In genomic region chr17:59330314-59330942, GRCh38 we compare ENCODE assay signal across 1 cellular context.
TF ChIP-seq lines count a peak whose summit lies in the region.

No MANE protein-coding gene starts in this region.

TF ChIP-seq in HepG2, 621 proteins besides CTCF, POLR2A, EP300 and RAD21 (continued from another document and continues in another):
- TF ChIP-seq ZNF24 (IDR thresholded peaks at IDR 0.05) (no peak), KLF11 (CRISPR knock-in tag; IDR thresholded peaks at IDR 0.05) (peak; percentile 85), STAG1 (CRISPR knock-in tag; IDR thresholded peaks at IDR 0.05) (peak; percentile 15; the same call in 1 of the 2 replicates), NFIC (IDR thresholded peaks at IDR 0.05; ENCODE audit: low read length) (0 out of 2 replicates have a peak, but pooled peaks have one; percentile 11), THAP11 (CRISPR knock-in tag; IDR thresholded peaks at IDR 0.05) (peak; percentile 55), MXD1 (CRISPR knock-in tag; IDR thresholded peaks at IDR 0.05) (peak; percentile 55; the same call in 1 of the 2 replicates), ZFP41 (CRISPR knock-in tag; IDR thresholded peaks at IDR 0.05; ENCODE audit: borderline replicate concordance) (no peak), JDP2 (CRISPR knock-in tag; IDR thresholded peaks at IDR 0.05; ENCODE audit: borderline replicate concordance) (no peak), ZNF616 (CRISPR knock-in tag; IDR thresholded peaks at IDR 0.05; ENCODE audit: low read depth) (no peak), ZFP36L2 (CRISPR knock-in tag; IDR thresholded peaks at IDR 0.05) (no peak), AGO1 (IDR thresholded peaks at IDR 0.05; ENCODE audit: low read depth, low read length, poor library complexity, severe bottlenecking) (no peak), ZNF841 (CRISPR knock-in tag; IDR thresholded peaks at IDR 0.05; ENCODE audit: borderline replicate concordance) (no peak), ZNF329 (CRISPR knock-in tag; IDR thresholded peaks at IDR 0.05; ENCODE audit: low read depth) (no peak), RBFOX2 (IDR thresholded peaks at IDR 0.05; ENCODE audit: low read depth, low read length) (no peak), MED1 (CRISPR knock-in tag; IDR thresholded peaks at IDR 0.05) (peak; percentile 83), ELF4 (CRISPR knock-in tag; IDR thresholded peaks at IDR 0.05; ENCODE audit: borderline replicate concordance) (no peak), MEIS1 (CRISPR knock-in tag; IDR thresholded peaks at IDR 0.05; ENCODE audit: borderline replicate concordance) (no peak), NR3C1 (CRISPR knock-in tag; IDR thresholded peaks at IDR 0.05) (no peak), TRIM24 (CRISPR knock-in tag; IDR thresholded peaks at IDR 0.05) (no peak), ZNF543 (CRISPR knock-in tag; IDR thresholded peaks at IDR 0.05) (no peak), FOXO1 (CRISPR knock-in tag; IDR thresholded peaks at IDR 0.05) (peak; percentile 15; the same call in 1 of the 2 replicates), KDM2A (CRISPR knock-in tag; IDR thresholded peaks at IDR 0.05; ENCODE audit: borderline replicate concordance, low read depth) (peak; percentile 43; the same call in 1 of the 2 replicates), ELF1 (CRISPR knock-in tag; IDR thresholded peaks at IDR 0.05) (peak; percentile 50; the same call in 1 of the 2 replicates), MEIS2 (CRISPR knock-in tag; IDR thresholded peaks at IDR 0.05) (peak; percentile 92), DR1 (CRISPR knock-in tag; IDR thresholded peaks at IDR 0.05) (peak; percentile 69), SRSF4 (IDR thresholded peaks at IDR 0.05; ENCODE audit: low read depth, low read length, poor library complexity, severe bottlenecking) (no peak), ZNF547 (CRISPR knock-in tag; IDR thresholded peaks at IDR 0.05) (no peak), ZNF484 (CRISPR knock-in tag; IDR thresholded peaks at IDR 0.05; ENCODE audit: borderline replicate concordance, low read depth) (no peak), FOSL1 (CRISPR knock-in tag; IDR thresholded peaks at IDR 0.05; ENCODE audit: borderline replicate concordance) (no peak), ZNF691 (CRISPR knock-in tag; IDR thresholded peaks at IDR 0.05; ENCODE audit: borderline replicate concordance, low read depth) (peak; percentile 39; the same call in 1 of the 2 replicates), HOMEZ (CRISPR knock-in tag; IDR thresholded peaks at IDR 0.05; ENCODE audit: low read depth) (peak; percentile 78; the same call in 1 of the 2 replicates), FOXC1 (CRISPR knock-in tag; IDR thresholded peaks at IDR 0.05; ENCODE audit: borderline replicate concordance) (no peak), HDAC2 (CRISPR knock-in tag; IDR thresholded peaks at IDR 0.05) (peak; percentile 89), ZSCAN31 (CRISPR knock-in tag; IDR thresholded peaks at IDR 0.05; ENCODE audit: low read depth) (no peak; the same call in 1 of the 2 replicates), ZNF556 (CRISPR knock-in tag; IDR thresholded peaks at IDR 0.05; ENCODE audit: borderline replicate concordance) (peak; percentile 43; the same call in 1 of the 2 replicates), PAX8 (CRISPR knock-in tag; IDR thresholded peaks at IDR 0.05; ENCODE audit: borderline replicate concordance) (no peak), MIER3 (CRISPR knock-in tag; IDR thresholded peaks at IDR 0.05; ENCODE audit: borderline replicate concordance) (0 out of 2 replicates have a peak, but pooled peaks have one; percentile 36), SIX1 (CRISPR knock-in tag; IDR thresholded peaks at IDR 0.05; ENCODE audit: borderline replicate concordance) (peak; percentile 32; the same call in 1 of the 2 replicates), ZNF282 (IDR thresholded peaks at IDR 0.05; ENCODE audit: partially characterized antibody) (no peak), SP5 (CRISPR knock-in tag; IDR thresholded peaks at IDR 0.05; ENCODE audit: borderline replicate concordance, low read depth) (peak; percentile 95), TARDBP (CRISPR knock-in tag; IDR thresholded peaks at IDR 0.05) (peak; percentile 76; the same call in 1 of the 2 replicates), MTERF4 (CRISPR knock-in tag; IDR thresholded peaks at IDR 0.05) (no peak), ATF7-NPFF (CRISPR knock-in tag; IDR thresholded peaks at IDR 0.05; ENCODE audit: low read depth) (peak; percentile 64; the same call in 1 of the 2 replicates), NR1H2 (CRISPR knock-in tag; IDR thresholded peaks at IDR 0.05; ENCODE audit: borderline replicate concordance, low read depth) (no peak), SSRP1 (CRISPR knock-in tag; IDR thresholded peaks at IDR 0.05) (no peak), KLF13 (CRISPR knock-in tag; IDR thresholded peaks at IDR 0.05) (no peak), ZNF782 (CRISPR knock-in tag; IDR thresholded peaks at IDR 0.05; ENCODE audit: borderline replicate concordance) (no peak), ZNF207 (IDR thresholded peaks at IDR 0.05; ENCODE audit: borderline replicate concordance) (no peak), DPF2 (CRISPR knock-in tag; IDR thresholded peaks at IDR 0.05; ENCODE audit: borderline replicate concordance, low read depth) (0 out of 2 replicates have a peak, but pooled peaks have one; percentile 27), HMG20A (CRISPR knock-in tag; IDR thresholded peaks at IDR 0.05; ENCODE audit: borderline replicate concordance) (peak; percentile 24; the same call in 1 of the 2 replicates), MBNL3 (CRISPR knock-in tag; conservative IDR thresholded peaks at IDR 0.05) (no peak)
- TF ChIP-seq, protein P1, sequence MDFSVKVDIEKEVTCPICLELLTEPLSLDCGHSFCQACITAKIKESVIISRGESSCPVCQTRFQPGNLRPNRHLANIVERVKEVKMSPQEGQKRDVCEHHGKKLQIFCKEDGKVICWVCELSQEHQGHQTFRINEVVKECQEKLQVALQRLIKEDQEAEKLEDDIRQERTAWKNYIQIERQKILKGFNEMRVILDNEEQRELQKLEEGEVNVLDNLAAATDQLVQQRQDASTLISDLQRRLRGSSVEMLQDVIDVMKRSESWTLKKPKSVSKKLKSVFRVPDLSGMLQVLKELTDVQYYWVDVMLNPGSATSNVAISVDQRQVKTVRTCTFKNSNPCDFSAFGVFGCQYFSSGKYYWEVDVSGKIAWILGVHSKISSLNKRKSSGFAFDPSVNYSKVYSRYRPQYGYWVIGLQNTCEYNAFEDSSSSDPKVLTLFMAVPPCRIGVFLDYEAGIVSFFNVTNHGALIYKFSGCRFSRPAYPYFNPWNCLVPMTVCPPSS (IDR thresholded peaks at IDR 0.05): no peak
- TF ChIP-seq, protein P2, sequence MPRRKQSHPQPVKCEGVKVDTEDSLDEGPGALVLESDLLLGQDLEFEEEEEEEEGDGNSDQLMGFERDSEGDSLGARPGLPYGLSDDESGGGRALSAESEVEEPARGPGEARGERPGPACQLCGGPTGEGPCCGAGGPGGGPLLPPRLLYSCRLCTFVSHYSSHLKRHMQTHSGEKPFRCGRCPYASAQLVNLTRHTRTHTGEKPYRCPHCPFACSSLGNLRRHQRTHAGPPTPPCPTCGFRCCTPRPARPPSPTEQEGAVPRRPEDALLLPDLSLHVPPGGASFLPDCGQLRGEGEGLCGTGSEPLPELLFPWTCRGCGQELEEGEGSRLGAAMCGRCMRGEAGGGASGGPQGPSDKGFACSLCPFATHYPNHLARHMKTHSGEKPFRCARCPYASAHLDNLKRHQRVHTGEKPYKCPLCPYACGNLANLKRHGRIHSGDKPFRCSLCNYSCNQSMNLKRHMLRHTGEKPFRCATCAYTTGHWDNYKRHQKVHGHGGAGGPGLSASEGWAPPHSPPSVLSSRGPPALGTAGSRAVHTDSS (CRISPR knock-in tag; conservative IDR thresholded peaks at IDR 0.05): no peak
- TF ChIP-seq, protein P3, sequence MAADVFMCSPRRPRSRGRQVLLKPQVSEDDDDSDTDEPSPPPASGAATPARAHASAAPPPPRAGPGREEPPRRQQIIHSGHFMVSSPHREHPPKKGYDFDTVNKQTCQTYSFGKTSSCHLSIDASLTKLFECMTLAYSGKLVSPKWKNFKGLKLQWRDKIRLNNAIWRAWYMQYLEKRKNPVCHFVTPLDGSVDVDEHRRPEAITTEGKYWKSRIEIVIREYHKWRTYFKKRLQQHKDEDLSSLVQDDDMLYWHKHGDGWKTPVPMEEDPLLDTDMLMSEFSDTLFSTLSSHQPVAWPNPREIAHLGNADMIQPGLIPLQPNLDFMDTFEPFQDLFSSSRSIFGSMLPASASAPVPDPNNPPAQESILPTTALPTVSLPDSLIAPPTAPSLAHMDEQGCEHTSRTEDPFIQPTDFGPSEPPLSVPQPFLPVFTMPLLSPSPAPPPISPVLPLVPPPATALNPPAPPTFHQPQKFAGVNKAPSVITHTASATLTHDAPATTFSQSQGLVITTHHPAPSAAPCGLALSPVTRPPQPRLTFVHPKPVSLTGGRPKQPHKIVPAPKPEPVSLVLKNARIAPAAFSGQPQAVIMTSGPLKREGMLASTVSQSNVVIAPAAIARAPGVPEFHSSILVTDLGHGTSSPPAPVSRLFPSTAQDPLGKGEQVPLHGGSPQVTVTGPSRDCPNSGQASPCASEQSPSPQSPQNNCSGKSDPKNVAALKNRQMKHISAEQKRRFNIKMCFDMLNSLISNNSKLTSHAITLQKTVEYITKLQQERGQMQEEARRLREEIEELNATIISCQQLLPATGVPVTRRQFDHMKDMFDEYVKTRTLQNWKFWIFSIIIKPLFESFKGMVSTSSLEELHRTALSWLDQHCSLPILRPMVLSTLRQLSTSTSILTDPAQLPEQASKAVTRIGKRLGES (CRISPR knock-in tag; IDR thresholded peaks at IDR 0.05; ENCODE audit: borderline replicate concordance): no peak
- TF ChIP-seq, protein P4, sequence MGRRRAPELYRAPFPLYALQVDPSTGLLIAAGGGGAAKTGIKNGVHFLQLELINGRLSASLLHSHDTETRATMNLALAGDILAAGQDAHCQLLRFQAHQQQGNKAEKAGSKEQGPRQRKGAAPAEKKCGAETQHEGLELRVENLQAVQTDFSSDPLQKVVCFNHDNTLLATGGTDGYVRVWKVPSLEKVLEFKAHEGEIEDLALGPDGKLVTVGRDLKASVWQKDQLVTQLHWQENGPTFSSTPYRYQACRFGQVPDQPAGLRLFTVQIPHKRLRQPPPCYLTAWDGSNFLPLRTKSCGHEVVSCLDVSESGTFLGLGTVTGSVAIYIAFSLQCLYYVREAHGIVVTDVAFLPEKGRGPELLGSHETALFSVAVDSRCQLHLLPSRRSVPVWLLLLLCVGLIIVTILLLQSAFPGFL (CRISPR knock-in tag; IDR thresholded peaks at IDR 0.05): no peak
- TF ChIP-seq, protein P5, sequence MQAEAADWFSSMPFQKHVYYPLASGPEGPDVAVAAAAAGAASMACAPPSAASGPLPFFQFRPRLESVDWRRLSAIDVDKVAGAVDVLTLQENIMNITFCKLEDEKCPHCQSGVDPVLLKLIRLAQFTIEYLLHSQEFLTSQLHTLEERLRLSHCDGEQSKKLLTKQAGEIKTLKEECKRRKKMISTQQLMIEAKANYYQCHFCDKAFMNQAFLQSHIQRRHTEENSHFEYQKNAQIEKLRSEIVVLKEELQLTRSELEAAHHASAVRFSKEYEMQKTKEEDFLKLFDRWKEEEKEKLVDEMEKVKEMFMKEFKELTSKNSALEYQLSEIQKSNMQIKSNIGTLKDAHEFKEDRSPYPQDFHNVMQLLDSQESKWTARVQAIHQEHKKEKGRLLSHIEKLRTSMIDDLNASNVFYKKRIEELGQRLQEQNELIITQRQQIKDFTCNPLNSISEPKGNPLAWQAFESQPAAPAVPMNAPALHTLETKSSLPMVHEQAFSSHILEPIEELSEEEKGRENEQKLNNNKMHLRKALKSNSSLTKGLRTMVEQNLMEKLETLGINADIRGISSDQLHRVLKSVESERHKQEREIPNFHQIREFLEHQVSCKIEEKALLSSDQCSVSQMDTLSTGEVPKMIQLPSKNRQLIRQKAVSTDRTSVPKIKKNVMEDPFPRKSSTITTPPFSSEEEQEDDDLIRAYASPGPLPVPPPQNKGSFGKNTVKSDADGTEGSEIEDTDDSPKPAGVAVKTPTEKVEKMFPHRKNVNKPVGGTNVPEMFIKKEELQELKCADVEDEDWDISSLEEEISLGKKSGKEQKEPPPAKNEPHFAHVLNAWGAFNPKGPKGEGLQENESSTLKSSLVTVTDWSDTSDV (CRISPR knock-in tag; IDR thresholded peaks at IDR 0.05): no peak
